In the genomic region with DNA sequence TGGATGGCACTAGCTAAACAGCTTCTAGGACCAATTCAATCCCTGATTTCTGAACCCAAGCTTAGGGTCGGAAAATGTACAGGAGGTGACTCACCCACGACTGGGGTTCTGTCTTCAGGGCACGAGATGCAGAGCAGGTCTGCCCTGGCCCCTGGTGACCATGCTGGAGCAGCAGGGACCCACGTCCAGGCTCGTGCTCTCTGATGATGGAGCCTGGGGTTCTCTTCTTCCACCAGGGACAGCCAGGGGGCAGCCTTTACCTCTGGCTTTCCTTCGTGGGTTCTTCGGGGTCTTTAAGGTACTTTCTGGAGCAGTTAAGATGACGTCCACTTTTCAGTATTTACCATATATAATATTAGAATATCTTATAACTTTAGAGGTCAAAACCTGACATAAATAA, we compare ENCODE assay signal across 8 cellular contexts. TPM values are rescaled to one million over a fixed set of nuclear protein-coding genes. Genes with fewer than 3 reads are reported as not detected.
DNase-seq lines count a peak whose midpoint lies in the region; ATAC-seq lines count a peak whose summit lies in the region.

No MANE protein-coding gene starts in this region.

- peak; percentile 50 for DNase-seq in NCI-H2227 (lab: John Stamatoyannopoulos, UW; ENCODE audit: unreplicated experiment)
- no peak for DNase-seq in NCI-H2227 treated with DMSO at 0.1 percent for 48 hours (lab: John Stamatoyannopoulos, UW)
- DNase-seq in LHCN-M2 (ENCODE audit: low read depth): peak; percentile 5
- DNase-seq in activated naive CD4-positive, alpha-beta T cell treated with anti-CD3 and anti-CD28 coated beads for 36 hours: peak; percentile 47
- DNase-seq in kidney tubule cell (ENCODE audit: low spot score): peak; percentile 17
- no peak for DNase-seq in NOMO-1 treated with dmso at 0.1 percent for 144 hours (lab: John Stamatoyannopoulos, UW; ENCODE audit: unreplicated experiment)

- H3K9me3 Mint-ChIP-seq in activated naive CD4-positive, alpha-beta T cell treated with anti-CD3 and anti-CD28 coated beads for 36 hours: no peaks in the 10 kb centered on the region

- H3K4me1 Mint-ChIP-seq in activated naive CD4-positive, alpha-beta T cell treated with anti-CD3 and anti-CD28 coated beads for 36 hours (ENCODE audit: low read depth): peaks cover 23% of the 10 kb centered on the region

- H3K36me3 Mint-ChIP-seq in activated naive CD4-positive, alpha-beta T cell treated with anti-CD3 and anti-CD28 coated beads for 36 hours (ENCODE audit: low read depth): no peaks in the 10 kb centered on the region

- no peak for ATAC-seq in HG03097 (IDR thresholded peaks at IDR 0.05; ENCODE audit: low FRiP score, unreplicated experiment)
- ATAC-seq in HG02678 (IDR thresholded peaks at IDR 0.05; ENCODE audit: unreplicated experiment): no peak

- peaks cover 45% of the 10 kb centered on the region for H3K27me3 Mint-ChIP-seq in activated naive CD4-positive, alpha-beta T cell treated with anti-CD3 and anti-CD28 coated beads for 36 hours (ENCODE audit: low read depth)

- intact Hi-C loops in activated naive CD4-positive, alpha-beta T cell treated with anti-CD3 and anti-CD28 coated beads for 36 hours (cut with micrococcal nuclease): loop anchor here (1.0 to 2.0 kb wide), 5 partner anchors 95 to 560 kb away; no protein-coding TSS in a partner anchor

- no peak overlapping the region for H3K27ac Mint-ChIP-seq in activated naive CD4-positive, alpha-beta T cell treated with anti-CD3 and anti-CD28 coated beads for 36 hours

- H3K4me3 Mint-ChIP-seq in activated naive CD4-positive, alpha-beta T cell treated with anti-CD3 and anti-CD28 coated beads for 36 hours: no peak overlapping the region

- CTCF ChIA-PET in activated naive CD4-positive, alpha-beta T cell treated with anti-CD3 and anti-CD28 coated beads for 36 hours (lab: Charles Lee): interaction anchor here (0.6 to 3.3 kb wide), 14 partner anchors 12 to 489 kb away, joined by 3 to 18 read pairs (median 4); no protein-coding TSS in a partner anchor

RNA-seq across cellular contexts. Expression of a gene that starts 2.1 kb away (rescaled TPM):
- total RNA-seq in LHCN-M2 (2014; rRNA removed): not detected in 2 replicates
- polyA plus RNA-seq in LHCN-M2 (2012): 0.06 TPM
- not detected for total RNA-seq in activated naive CD4-positive, alpha-beta T cell treated with anti-CD3 and anti-CD28 coated beads for 36 hours

RNA-seq across cellular contexts. Expression of a gene that starts 5.4 kb away (rescaled TPM):
- total RNA-seq in LHCN-M2 (2014; rRNA removed): 15.7 and 15.9 TPM in 2 replicates
- polyA plus RNA-seq in LHCN-M2 (2012): 5.8 TPM
- 10 to 100 TPM; 27.1 to 29.9 TPM for total RNA-seq in activated naive CD4-positive, alpha-beta T cell treated with anti-CD3 and anti-CD28 coated beads for 36 hours

RNA-seq across cellular contexts. Expression of a gene that starts 57.3 kb away (rescaled TPM):
- total RNA-seq in LHCN-M2 (2014; rRNA removed): 28.6 and 32.0 TPM in 2 replicates
- 6.6 TPM for polyA plus RNA-seq in LHCN-M2 (2012)
- 10 to 100 TPM; 26.4 to 26.7 TPM for total RNA-seq in activated naive CD4-positive, alpha-beta T cell treated with anti-CD3 and anti-CD28 coated beads for 36 hours

Comparison
In these comparisons a context has a peak if more than half of its experiments do, and no peak if none do; other contexts are left out.
1. DNase-seq: peak in NCI-H2227 (single experiment), LHCN-M2 (single experiment), activated naive CD4-positive, alpha-beta T cell treated with anti-CD3 and anti-CD28 coated beads for 36 hours (single experiment) and kidney tubule cell (single experiment); none in NCI-H2227 treated with DMSO at 0.1 percent for 48 hours (single experiment) and NOMO-1 treated with dmso at 0.1 percent for 144 hours (single experiment).